In the genomic region with DNA sequence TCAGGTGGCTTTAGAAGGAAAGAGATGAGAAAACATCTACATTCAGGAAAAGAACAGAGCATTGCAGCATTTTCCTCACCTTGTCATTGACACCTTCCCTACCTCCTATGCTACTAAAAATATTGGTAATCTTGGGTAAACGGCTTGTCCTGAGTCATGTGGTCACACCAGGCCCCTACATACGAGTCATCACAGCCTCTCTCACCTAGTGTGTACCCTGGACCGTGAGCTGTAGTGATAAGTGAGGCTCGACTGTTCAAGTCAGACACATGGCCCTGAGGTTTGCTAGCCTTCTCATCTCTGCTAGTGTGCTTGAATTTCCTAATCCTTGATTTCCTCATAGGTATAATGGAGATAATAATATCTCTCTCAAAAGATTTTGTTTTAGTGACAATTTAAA, we compare ENCODE assay signal across 1 cellular context.
TF ChIP-seq lines count a peak whose summit lies in the region.

No MANE protein-coding gene starts in this region.

TF ChIP-seq in GM12878, 131 proteins besides CTCF, POLR2A, EP300 and RAD21 (continued from another document):
- no peak for TF ChIP-seq GABPA (IDR thresholded peaks at IDR 0.05; ENCODE audit: low read depth)
- TF ChIP-seq, protein P1, sequence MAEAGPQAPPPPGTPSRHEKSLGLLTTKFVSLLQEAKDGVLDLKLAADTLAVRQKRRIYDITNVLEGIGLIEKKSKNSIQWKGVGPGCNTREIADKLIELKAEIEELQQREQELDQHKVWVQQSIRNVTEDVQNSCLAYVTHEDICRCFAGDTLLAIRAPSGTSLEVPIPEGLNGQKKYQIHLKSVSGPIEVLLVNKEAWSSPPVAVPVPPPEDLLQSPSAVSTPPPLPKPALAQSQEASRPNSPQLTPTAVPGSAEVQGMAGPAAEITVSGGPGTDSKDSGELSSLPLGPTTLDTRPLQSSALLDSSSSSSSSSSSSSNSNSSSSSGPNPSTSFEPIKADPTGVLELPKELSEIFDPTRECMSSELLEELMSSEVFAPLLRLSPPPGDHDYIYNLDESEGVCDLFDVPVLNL (IDR thresholded peaks at IDR 0.05; ENCODE audit: low read depth, low read length) = no peak
- no peak for TF ChIP-seq ESRRA (IDR thresholded peaks at IDR 0.05; ENCODE audit: low read length)
- no peak for TF ChIP-seq E2F8 (IDR thresholded peaks at IDR 0.05; ENCODE audit: low read depth, partially characterized antibody)
- TF ChIP-seq, protein P2, sequence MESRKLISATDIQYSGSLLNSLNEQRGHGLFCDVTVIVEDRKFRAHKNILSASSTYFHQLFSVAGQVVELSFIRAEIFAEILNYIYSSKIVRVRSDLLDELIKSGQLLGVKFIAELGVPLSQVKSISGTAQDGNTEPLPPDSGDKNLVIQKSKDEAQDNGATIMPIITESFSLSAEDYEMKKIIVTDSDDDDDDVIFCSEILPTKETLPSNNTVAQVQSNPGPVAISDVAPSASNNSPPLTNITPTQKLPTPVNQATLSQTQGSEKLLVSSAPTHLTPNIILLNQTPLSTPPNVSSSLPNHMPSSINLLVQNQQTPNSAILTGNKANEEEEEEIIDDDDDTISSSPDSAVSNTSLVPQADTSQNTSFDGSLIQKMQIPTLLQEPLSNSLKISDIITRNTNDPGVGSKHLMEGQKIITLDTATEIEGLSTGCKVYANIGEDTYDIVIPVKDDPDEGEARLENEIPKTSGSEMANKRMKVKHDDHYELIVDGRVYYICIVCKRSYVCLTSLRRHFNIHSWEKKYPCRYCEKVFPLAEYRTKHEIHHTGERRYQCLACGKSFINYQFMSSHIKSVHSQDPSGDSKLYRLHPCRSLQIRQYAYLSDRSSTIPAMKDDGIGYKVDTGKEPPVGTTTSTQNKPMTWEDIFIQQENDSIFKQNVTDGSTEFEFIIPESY (IDR thresholded peaks at IDR 0.05) = no peak
- no peak for TF ChIP-seq DPF2 (IDR thresholded peaks at IDR 0.05)
- no peak for TF ChIP-seq EED (IDR thresholded peaks at IDR 0.05; ENCODE audit: low read depth)
- TF ChIP-seq KLF5 (IDR thresholded peaks at IDR 0.05; ENCODE audit: partially characterized antibody) = no peak
- no peak for TF ChIP-seq IRF3 (IDR thresholded peaks at IDR 0.05)
- no peak for TF ChIP-seq CHD2 (IDR thresholded peaks at IDR 0.05; ENCODE audit: borderline replicate concordance, low read depth, low read length)
- no peak for TF ChIP-seq ZNF217 (IDR thresholded peaks at IDR 0.05)
- no peak for TF ChIP-seq NRF1 (conservative IDR thresholded peaks at IDR 0.05; ENCODE audit: low read depth, low read length)
- no peak for TF ChIP-seq TAF1 (IDR thresholded peaks at IDR 0.05; ENCODE audit: borderline replicate concordance, low read depth, low read length)
- no peak for TF ChIP-seq WRNIP1 (IDR thresholded peaks at IDR 0.05; ENCODE audit: borderline replicate concordance, low read depth, low read length)
- TF ChIP-seq ZBED1 (IDR thresholded peaks at IDR 0.05; ENCODE audit: borderline replicate concordance) = no peak
- no peak for TF ChIP-seq JUNB (IDR thresholded peaks at IDR 0.05)
- TF ChIP-seq CREB1 (IDR thresholded peaks at IDR 0.05; ENCODE audit: low read depth) = no peak
- TF ChIP-seq, protein P3, sequence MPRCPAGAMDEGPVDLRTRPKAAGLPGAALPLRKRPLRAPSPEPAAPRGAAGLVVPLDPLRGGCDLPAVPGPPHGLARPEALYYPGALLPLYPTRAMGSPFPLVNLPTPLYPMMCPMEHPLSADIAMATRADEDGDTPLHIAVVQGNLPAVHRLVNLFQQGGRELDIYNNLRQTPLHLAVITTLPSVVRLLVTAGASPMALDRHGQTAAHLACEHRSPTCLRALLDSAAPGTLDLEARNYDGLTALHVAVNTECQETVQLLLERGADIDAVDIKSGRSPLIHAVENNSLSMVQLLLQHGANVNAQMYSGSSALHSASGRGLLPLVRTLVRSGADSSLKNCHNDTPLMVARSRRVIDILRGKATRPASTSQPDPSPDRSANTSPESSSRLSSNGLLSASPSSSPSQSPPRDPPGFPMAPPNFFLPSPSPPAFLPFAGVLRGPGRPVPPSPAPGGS (IDR thresholded peaks at IDR 0.05; ENCODE audit: borderline replicate concordance, insufficient read depth, low read depth, low read length, poor library complexity, severe bottlenecking) = no peak
